Comparison of ENCODE assay signal across 8 cellular contexts in the genomic region with DNA sequence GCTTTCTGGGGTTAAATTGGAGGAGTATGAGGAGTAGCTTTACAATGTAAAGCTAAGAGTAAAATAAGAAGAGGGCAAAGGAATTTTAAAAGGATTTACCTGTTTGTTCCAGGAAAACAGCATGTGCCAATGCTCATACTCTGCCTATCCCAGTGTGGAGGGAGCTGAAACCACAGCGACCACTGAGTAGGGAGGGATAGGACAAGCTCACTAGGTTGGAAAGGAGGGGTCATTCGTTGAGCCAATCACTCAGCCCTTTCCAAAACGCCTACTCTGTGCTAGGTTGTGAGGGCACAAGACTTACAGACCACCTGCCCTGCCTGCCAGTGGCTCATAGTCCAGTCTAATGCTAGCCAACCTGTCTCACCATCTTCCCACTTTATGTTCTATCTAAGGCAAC. TPM values are rescaled to one million over a fixed set of nuclear protein-coding genes. Genes with fewer than 3 reads are reported as not detected.
DNase-seq lines count a peak whose midpoint lies in the region; TF ChIP-seq lines count a peak whose summit lies in the region.

No MANE protein-coding gene starts in this region.

- peak; percentile 27 for DNase-seq in NCI-H69 (lab: John Stamatoyannopoulos, UW)
- DNase-seq in coronary artery (ENCODE audit: low spot score) = no peak
- no peak for DNase-seq in neuronal stem cell (ENCODE audit: low spot score)
- DNase-seq in amygdala (lab: John Stamatoyannopoulos, UW) = no peak
- DNase-seq in NCI-H1417 (lab: John Stamatoyannopoulos, UW) = no peak
- DNase-seq in kidney tubule cell (ENCODE audit: low spot score) = no peak
- no peak for DNase-seq in GDM1 (lab: John Stamatoyannopoulos, UW)

- peaks cover 12% of the 10 kb centered on the region for H3K79me1 ChIP-seq in neuronal stem cell (ENCODE audit: low read depth, low read length)

- no peaks in the 10 kb centered on the region for H3K27me3 ChIP-seq in DOHH2 (ENCODE audit: control insufficient read depth, low read length)
- H3K27me3 ChIP-seq in neuronal stem cell (ENCODE audit: control insufficient read depth in 3 of 3, insufficient read depth in 3 of 3, low read depth in 1 of 3, low read length in 3 of 3) = no peaks in the 10 kb centered on the region

- H3F3A ChIP-seq in DOHH2 (ENCODE audit: control insufficient read depth, insufficient read depth) = 0 out of 2 replicates have a peak, but pooled peaks cover 2% of the 10 kb centered on the region

- no peak overlapping the region for H2BK120ac ChIP-seq in neuronal stem cell (ENCODE audit: low read depth, low read length)

- H3K9me2 ChIP-seq in DOHH2 (replicated peaks; ENCODE audit: control insufficient read depth, low read length) = no peaks in the 10 kb centered on the region

- no CpG with 5 or more reads among the region's 3 CpGs for WGBS in neuronal stem cell (ENCODE audit: extremely low coverage in 2 of 2, insufficient read length in 2 of 2, insufficient replicate concordance in 1 of 2), 2 donors

- H3K27ac ChIP-seq in DOHH2 (ENCODE audit: low read depth, low read length) (no peak overlapping the region), coronary artery (peak overlapping the region in 1 of 2 donors; percentile 96), neuronal stem cell (replicated peaks; ENCODE audit: low read length) (no peak overlapping the region)

- no peak overlapping the region for H2BK15ac ChIP-seq in neuronal stem cell (ENCODE audit: low read length)

- H3K9me3 ChIP-seq in DOHH2 (ENCODE audit: control insufficient read depth, insufficient read depth, low read length) (no peaks in the 10 kb centered on the region), neuronal stem cell (replicated peaks in 1 of 2; ENCODE audit: control insufficient read depth in 2 of 2, insufficient read depth in 1 of 2, low read depth in 1 of 2, low read length in 2 of 2) (no peaks in the 10 kb centered on the region)

- no peak overlapping the region for H2AK5ac ChIP-seq in neuronal stem cell (ENCODE audit: low read depth, low read length)

- H3K4me1 ChIP-seq in DOHH2 (ENCODE audit: control insufficient read depth, low read length) = peaks cover 35% of the 10 kb centered on the region
- H3K4me1 ChIP-seq in neuronal stem cell (ENCODE audit: control insufficient read depth in 2 of 2, insufficient read depth in 1 of 2, low read depth in 1 of 2, low read length in 2 of 2) = peaks cover 5 to 10% of the 10 kb centered on the region in 2 donors

- H3K36me3 ChIP-seq in DOHH2 (ENCODE audit: control insufficient read depth, low read length) (peaks cover 40% of the 10 kb centered on the region), neuronal stem cell (replicated peaks in 1 of 2; ENCODE audit: control insufficient read depth in 2 of 2, insufficient read depth in 2 of 2, low read length in 2 of 2) (peaks cover 6 to 28% of the 10 kb centered on the region in 2 donors)

- no peak overlapping the region for H2BK12ac ChIP-seq in neuronal stem cell (ENCODE audit: low read length)

- peak overlapping the region; percentile 68 for H3K9ac ChIP-seq in neuronal stem cell (ENCODE audit: low read depth, low read length, poor library complexity)

- peak overlapping the region; percentile 96 for H3K4me2 ChIP-seq in DOHH2 (ENCODE audit: low read length)
- no peak overlapping the region for H3K4me2 ChIP-seq in neuronal stem cell (ENCODE audit: insufficient read depth, low read length, poor library complexity, severe bottlenecking)

- H3K79me2 ChIP-seq in DOHH2 (ENCODE audit: control insufficient read depth, low read length) = peaks cover 69% of the 10 kb centered on the region

- no peaks in the 10 kb centered on the region for H4K20me1 ChIP-seq in DOHH2 (ENCODE audit: control insufficient read depth, insufficient read depth, low read depth, low read length)

- H2AFZ ChIP-seq in neuronal stem cell (ENCODE audit: low read length) = peak overlapping the region; percentile 96

- H3K4ac ChIP-seq in neuronal stem cell (ENCODE audit: low read length) = no peak overlapping the region

- H4K91ac ChIP-seq in neuronal stem cell (ENCODE audit: low read depth, low read length, poor library complexity) = no peak overlapping the region

- H3K18ac ChIP-seq in neuronal stem cell (ENCODE audit: low read length) = no peak overlapping the region

- peak overlapping the region; percentile 93 for H3K4me3 ChIP-seq in DOHH2 (ENCODE audit: low read length)
- H3K4me3 ChIP-seq in coronary artery = peak overlapping the region; percentile 97
- H3K4me3 ChIP-seq in neuronal stem cell (ENCODE audit: low read length in 2 of 2) = peak overlapping the region; percentile 34 to 92

- H4K8ac ChIP-seq in neuronal stem cell (ENCODE audit: low read depth, low read length) = no peak overlapping the region

- no peak overlapping the region for H2BK5ac ChIP-seq in neuronal stem cell (ENCODE audit: low read length)

- TF ChIP-seq CTCF in DOHH2 (IDR thresholded peaks at IDR 0.05; ENCODE audit: low read depth, low read length, poor library complexity, severe bottlenecking) (peak; percentile 4), coronary artery (IDR thresholded peaks at IDR 0.05) (no peak)

- H3K23ac ChIP-seq in neuronal stem cell (ENCODE audit: low read depth, low read length, poor library complexity) = no peak overlapping the region

- H3K14ac ChIP-seq in neuronal stem cell (ENCODE audit: low read length) = no peak overlapping the region

RNA-seq across cellular contexts. Expression of a gene that starts 1.1 kb away (rescaled TPM):
- 57.3 TPM for polyA plus RNA-seq in neuronal stem cell (2013, experiment 1 of 2)
- 54.2 TPM for polyA plus RNA-seq in neuronal stem cell (2013, experiment 2 of 2)

RNA-seq across cellular contexts. Expression of a gene that starts 1.6 kb away (rescaled TPM):
- polyA plus RNA-seq in neuronal stem cell (2013, experiment 1 of 2) = 49.7 TPM
- 50.2 TPM for polyA plus RNA-seq in neuronal stem cell (2013, experiment 2 of 2)

RNA-seq across cellular contexts. Expression of a gene that starts 32.1 kb away (rescaled TPM):
- polyA plus RNA-seq in neuronal stem cell (2013, experiment 1 of 2) = 2.4 TPM
- 2.6 TPM for polyA plus RNA-seq in neuronal stem cell (2013, experiment 2 of 2)

RNA-seq across cellular contexts. Expression of a gene that starts 51.7 kb away (rescaled TPM):
- polyA plus RNA-seq in neuronal stem cell (2013, experiment 1 of 2) = 44.2 TPM
- polyA plus RNA-seq in neuronal stem cell (2013, experiment 2 of 2) = 43.2 TPM
